19 cellular contexts compared by ENCODE assay signal in the genomic region with DNA sequence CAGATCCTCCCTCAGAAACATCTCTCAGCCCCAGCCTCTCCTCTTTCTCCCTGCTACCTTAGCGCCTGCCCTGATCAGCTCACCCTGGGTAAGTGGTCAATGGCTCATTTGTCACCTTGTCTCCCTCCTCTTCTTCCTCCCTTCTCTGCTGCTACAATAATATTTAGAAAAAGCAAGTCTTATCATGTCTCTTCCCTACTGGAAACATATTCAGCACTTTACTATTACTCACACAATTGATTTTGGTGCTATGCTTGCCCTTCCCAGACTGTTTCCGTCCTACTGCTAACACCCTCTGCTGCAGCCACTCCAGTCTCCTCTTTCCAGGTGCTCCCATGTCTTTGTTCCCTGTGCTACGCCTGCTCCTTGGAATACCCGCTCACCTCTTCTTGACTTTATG. TPM values are rescaled to one million over a fixed set of nuclear protein-coding genes. Genes with fewer than 3 reads are reported as not detected.
DNase-seq lines count a peak whose midpoint lies in the region; ATAC-seq, FAIRE-seq and TF ChIP-seq lines count a peak whose summit lies in the region.
"Had no signal": no experiment of that assay in that cellular context is flagged by ENCODE, and none has a peak within 500 bp of the region (broad histone marks: within the 10 kb centered on the region; RNA-seq: fewer than 3 reads in every experiment).

No MANE protein-coding gene starts in this region.

- H3K36me3 Mint-ChIP-seq in astrocyte (ENCODE audit: low read depth, unreplicated experiment): no peaks in the 10 kb centered on the region
- no peaks in the 10 kb centered on the region for H3K36me3 Mint-ChIP-seq in nephron (ENCODE audit: low read depth)
- H3K36me3 Mint-ChIP-seq: CD8-positive, alpha-beta T cell had no signal

- H3K4me1 Mint-ChIP-seq in astrocyte (ENCODE audit: low read depth, unreplicated experiment): peaks cover 9% of the 10 kb centered on the region
- H3K4me1 Mint-ChIP-seq in nephron: peaks cover 14% of the 10 kb centered on the region

- no peaks in the 10 kb centered on the region for H3K9me3 ChIP-seq in HEK293 (ENCODE audit: control insufficient read depth, insufficient read depth, low read depth, low read length)
- H3K9me3 ChIP-seq in astrocyte (ENCODE audit: insufficient read depth, low read depth, low read length): no peaks in the 10 kb centered on the region
- H3K9me3 ChIP-seq in aorta (ENCODE audit: control insufficient read depth, low read length): no peaks in the 10 kb centered on the region
- H3K9me3 ChIP-seq: A549, BE2C had no signal

- H3K4me3 ChIP-seq in HEK293 (ENCODE audit: low read depth, low read length): no peak overlapping the region
- no peak overlapping the region for H3K4me3 ChIP-seq in astrocyte (ENCODE audit: insufficient read depth, low read depth, low read length)
- no peak overlapping the region for H3K4me3 ChIP-seq in aorta (ENCODE audit: low read length in 2 of 2)
- H3K4me3 ChIP-seq: A549 had no signal

- DNase-seq in astrocyte (ENCODE audit: low read depth): no peak
- DNase-seq in aorta: no peak
- DNase-seq in activated CD4-positive, CD25-positive, alpha-beta regulatory T cell treated with anti-CD3 and anti-CD28 coated beads, Interleukin-2, amount 50 U/mL, for 72 hours: no peak
- no peak for DNase-seq in HEK293T (ENCODE audit: extremely low spot score)
- DNase-seq: BE2C; CD8-positive, alpha-beta T cell; COR-L47; DMS153; DMS79 treated with DMSO at 0.1 percent for 48 hours; EL; GDM1; HCEC 1CT had no signal

- H3K9ac ChIP-seq in astrocyte (ENCODE audit: low read length): no peak overlapping the region

- H3K4me2 ChIP-seq in astrocyte (ENCODE audit: low read length): no peak overlapping the region
- H3K4me2 ChIP-seq: A549 had no signal

- no peak overlapping the region for H3K4me3 Mint-ChIP-seq in astrocyte (ENCODE audit: unreplicated experiment)
- H3K4me3 Mint-ChIP-seq in nephron: no peak overlapping the region
- H3K4me3 Mint-ChIP-seq: CD14-positive monocyte; CD8-positive, alpha-beta T cell had no signal

- H3K27me3 Mint-ChIP-seq in astrocyte (ENCODE audit: low read depth, unreplicated experiment) (no peaks in the 10 kb centered on the region), nephron (ENCODE audit: low read depth) (no peaks in the 10 kb centered on the region)

- no peaks in the 10 kb centered on the region for H3K4me1 ChIP-seq in HEK293 (ENCODE audit: control insufficient read depth, insufficient read depth, low read length)
- peaks cover 5% of the 10 kb centered on the region for H3K4me1 ChIP-seq in astrocyte (ENCODE audit: insufficient read depth, low read length)
- H3K4me1 ChIP-seq in aorta (ENCODE audit: control insufficient read depth in 1 of 2, insufficient read depth in 2 of 2, low read length in 2 of 2): peaks cover 2 to 6% of the 10 kb centered on the region in 2 donors
- H3K4me1 ChIP-seq: BE2C had no signal

- WGBS in aorta, 2 donors: 93 to 94% methylated on average over 4 of the region's 4 CpGs

- CTCF ChIA-PET in HEK293 (lab: Yijun Ruan, JAX): interaction anchor here (0.9 kb wide), 1 partner anchor 210 kb away, joined by 4 read pairs; no protein-coding TSS in a partner anchor
- CTCF ChIA-PET in HEK293T (lab: Yijun Ruan, JAX): no interaction called here

- no peaks in the 10 kb centered on the region for H4K20me1 ChIP-seq in astrocyte (ENCODE audit: insufficient read depth, low read length)

- H3K9me3 Mint-ChIP-seq in astrocyte (ENCODE audit: unreplicated experiment) (no peaks in the 10 kb centered on the region), nephron (no peaks in the 10 kb centered on the region)
- H3K9me3 Mint-ChIP-seq: CD8-positive, alpha-beta T cell had no signal

- H2AFZ ChIP-seq in astrocyte (ENCODE audit: low read depth, low read length): no peak overlapping the region

- intact Hi-C loops in aorta (cut with DNase I): loop anchor here in 1 of 2 donors (5.0 to 10.0 kb wide), 3 partner anchors 134 to 1014 kb away; a partner anchor contains a TSS

- H3K27me3 ChIP-seq in astrocyte (ENCODE audit: insufficient read depth, low read length): no peaks in the 10 kb centered on the region
- H3K27me3 ChIP-seq in aorta (ENCODE audit: control insufficient read depth in 1 of 2, insufficient read depth in 2 of 2, low read length in 1 of 2): no peaks in the 10 kb centered on the region
- H3K27me3 ChIP-seq: BE2C had no signal

- peak overlapping the region; percentile 48 for H3K27ac Mint-ChIP-seq in astrocyte (ENCODE audit: unreplicated experiment)
- peak overlapping the region in 2 of 3 experiments; percentile 9 to 31 for H3K27ac Mint-ChIP-seq in nephron
- H3K27ac Mint-ChIP-seq: CD8-positive, alpha-beta T cell had no signal

- TF ChIP-seq CTCF in HEK293 (tag by site-specific recombination; IDR thresholded peaks at IDR 0.05) (no peak), astrocyte (IDR thresholded peaks at IDR 0.05; ENCODE audit: insufficient read depth, low read depth, low read length) (no peak), nephron (IDR thresholded peaks at IDR 0.05; ENCODE audit: unreplicated experiment in 3 of 3) (no peak)

- FAIRE-seq in astrocyte (lab: Jason Lieb, UNC): peak; percentile 32
- FAIRE-seq: A549, D721Med, GM12892 had no signal

- H3K79me2 ChIP-seq in astrocyte (ENCODE audit: insufficient read depth, low read length): no peaks in the 10 kb centered on the region

- POLR2A ChIA-PET in HEK293 (lab: Yijun Ruan, JAX): no interaction called here
- POLR2A ChIA-PET in HEK293T (lab: Yijun Ruan, JAX): no interaction called here

- H3K27ac ChIP-seq in HEK293 (ENCODE audit: extremely low read depth, low read depth, low read length): no peak overlapping the region
- no peak overlapping the region for H3K27ac ChIP-seq in astrocyte (ENCODE audit: low read depth, low read length)
- peak overlapping the region; percentile 48 to 62 for H3K27ac ChIP-seq in aorta (ENCODE audit: low read depth in 1 of 2, low read length in 2 of 2)
- H3K27ac ChIP-seq: A549 had no signal

- H3K36me3 ChIP-seq in HEK293 (ENCODE audit: control insufficient read depth in 2 of 2, insufficient read depth in 1 of 2, low read length in 2 of 2): no peaks in the 10 kb centered on the region
- H3K36me3 ChIP-seq in astrocyte (ENCODE audit: insufficient read depth, low read length): no peaks in the 10 kb centered on the region
- H3K36me3 ChIP-seq in aorta (ENCODE audit: control insufficient read depth in 1 of 2, insufficient read depth in 2 of 2, low read length in 1 of 2): no peaks in the 10 kb centered on the region
- H3K36me3 ChIP-seq: BE2C had no signal

- ATAC-seq in aorta (ENCODE audit: low FRiP score) (no peak), HG03045 (IDR thresholded peaks at IDR 0.05; ENCODE audit: unreplicated experiment) (no peak)
- ATAC-seq: A549; CD8-positive, alpha-beta T cell had no signal

TF ChIP-seq in HEK293, 187 proteins besides CTCF, POLR2A, EP300 and RAD21:
- no peak for TF ChIP-seq ZNF391 (tag by site-specific recombination; IDR thresholded peaks at IDR 0.05; ENCODE audit: borderline replicate concordance, low read depth)
- TF ChIP-seq, protein P1, sequence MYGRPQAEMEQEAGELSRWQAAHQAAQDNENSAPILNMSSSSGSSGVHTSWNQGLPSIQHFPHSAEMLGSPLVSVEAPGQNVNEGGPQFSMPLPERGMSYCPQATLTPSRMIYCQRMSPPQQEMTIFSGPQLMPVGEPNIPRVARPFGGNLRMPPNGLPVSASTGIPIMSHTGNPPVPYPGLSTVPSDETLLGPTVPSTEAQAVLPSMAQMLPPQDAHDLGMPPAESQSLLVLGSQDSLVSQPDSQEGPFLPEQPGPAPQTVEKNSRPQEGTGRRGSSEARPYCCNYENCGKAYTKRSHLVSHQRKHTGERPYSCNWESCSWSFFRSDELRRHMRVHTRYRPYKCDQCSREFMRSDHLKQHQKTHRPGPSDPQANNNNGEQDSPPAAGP (tag by site-specific recombination; IDR thresholded peaks at IDR 0.05): peak; percentile 66
- TF ChIP-seq EGR2 (tag by site-specific recombination; IDR thresholded peaks at IDR 0.05; ENCODE audit: low read depth): no peak

TF ChIP-seq in HEK293T, 16 proteins besides CTCF, POLR2A, EP300 and RAD21:
- TF ChIP-seq FOXM1 (IDR thresholded peaks at IDR 0.05; ENCODE audit: borderline replicate concordance): no peak

RNA-seq across cellular contexts. Expression of a gene that starts 35.8 kb away (rescaled TPM):
- total RNA-seq in astrocyte (91.3 and 94.5 TPM in 2 replicates), aorta (100 to 1,000 TPM; 113 to 127 TPM)
- polyA plus RNA-seq in aorta: 100 to 1,000 TPM; 167 to 223 TPM

Comparison
In these comparisons a context has a peak if more than half of its experiments do, and no peak if none do; other contexts are left out.
1. H3K27ac ChIP-seq: peak in aorta (2 of 2); none in HEK293 (single experiment) and astrocyte (single experiment).